1 cellular context compared by ENCODE assay signal in the genomic region with DNA sequence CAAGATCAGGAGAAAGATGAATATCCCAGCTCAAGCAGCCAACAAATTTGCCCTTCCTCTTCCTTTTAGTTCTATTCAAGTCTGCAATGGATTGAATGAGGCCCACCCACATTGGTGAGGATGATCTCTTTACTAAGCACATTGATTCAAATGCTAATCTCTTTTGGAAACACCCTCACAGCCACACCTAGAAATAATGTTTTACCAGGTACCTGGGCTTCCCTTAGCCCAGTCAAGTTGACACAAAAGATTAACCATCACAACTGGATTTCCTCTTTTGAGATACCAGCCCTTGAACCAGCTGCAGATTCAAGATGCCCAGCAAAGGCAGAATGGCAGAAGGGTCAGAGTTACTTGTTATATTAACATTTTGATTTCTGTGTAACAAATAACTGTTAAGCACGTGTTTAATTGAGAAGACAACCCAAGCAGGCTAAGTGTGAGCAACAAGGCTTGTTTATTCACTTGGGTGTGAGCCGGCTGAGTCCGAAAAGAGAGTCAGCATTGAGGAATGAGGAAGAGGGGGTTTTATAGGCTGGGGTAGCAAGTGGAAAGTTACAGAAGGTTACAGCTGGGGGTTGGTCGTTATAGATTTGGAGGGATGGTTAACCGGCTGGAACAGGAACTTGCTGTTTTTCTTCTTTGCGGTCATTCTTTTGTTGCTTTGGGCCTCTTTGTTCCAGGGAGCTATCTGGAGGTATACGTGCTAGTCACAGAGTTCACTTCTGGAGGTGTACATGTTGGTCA.
TF ChIP-seq lines count a peak whose summit lies in the region.

No MANE protein-coding gene starts in this region.

TF ChIP-seq in A549, 52 proteins besides CTCF, POLR2A, EP300 and RAD21 (continued from another document):
- TF ChIP-seq, protein P1, sequence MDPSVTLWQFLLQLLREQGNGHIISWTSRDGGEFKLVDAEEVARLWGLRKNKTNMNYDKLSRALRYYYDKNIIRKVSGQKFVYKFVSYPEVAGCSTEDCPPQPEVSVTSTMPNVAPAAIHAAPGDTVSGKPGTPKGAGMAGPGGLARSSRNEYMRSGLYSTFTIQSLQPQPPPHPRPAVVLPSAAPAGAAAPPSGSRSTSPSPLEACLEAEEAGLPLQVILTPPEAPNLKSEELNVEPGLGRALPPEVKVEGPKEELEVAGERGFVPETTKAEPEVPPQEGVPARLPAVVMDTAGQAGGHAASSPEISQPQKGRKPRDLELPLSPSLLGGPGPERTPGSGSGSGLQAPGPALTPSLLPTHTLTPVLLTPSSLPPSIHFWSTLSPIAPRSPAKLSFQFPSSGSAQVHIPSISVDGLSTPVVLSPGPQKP (IDR thresholded peaks at IDR 0.05; ENCODE audit: low read depth, low read length): no peak
